1 cellular context compared by ENCODE assay signal in genomic region chr1:151254217-151255213, GRCh38.
TF ChIP-seq lines count a peak whose summit lies in the region.

TSS of gene PSMD4 (plus strand) at chr1:151254734. CDS start at chr1:151254783, 49 bp downstream.

TF ChIP-seq in K562, 482 proteins besides CTCF, POLR2A, EP300 and RAD21 (continued from another document and continues in another):
- TF ChIP-seq GTF2F1 (IDR thresholded peaks at IDR 0.05; ENCODE audit: low read depth, low read length) = no peak
- TF ChIP-seq ETV1 (tag; conservative IDR thresholded peaks at IDR 0.05; ENCODE audit: low read depth) = peak; percentile 58; the same call in 1 of the 2 replicates
- no peak for TF ChIP-seq PTTG1 (tag; IDR thresholded peaks at IDR 0.05; ENCODE audit: low read depth)
- TF ChIP-seq, protein P1, sequence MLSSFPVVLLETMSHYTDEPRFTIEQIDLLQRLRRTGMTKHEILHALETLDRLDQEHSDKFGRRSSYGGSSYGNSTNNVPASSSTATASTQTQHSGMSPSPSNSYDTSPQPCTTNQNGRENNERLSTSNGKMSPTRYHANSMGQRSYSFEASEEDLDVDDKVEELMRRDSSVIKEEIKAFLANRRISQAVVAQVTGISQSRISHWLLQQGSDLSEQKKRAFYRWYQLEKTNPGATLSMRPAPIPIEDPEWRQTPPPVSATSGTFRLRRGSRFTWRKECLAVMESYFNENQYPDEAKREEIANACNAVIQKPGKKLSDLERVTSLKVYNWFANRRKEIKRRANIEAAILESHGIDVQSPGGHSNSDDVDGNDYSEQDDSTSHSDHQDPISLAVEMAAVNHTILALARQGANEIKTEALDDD (IDR thresholded peaks at IDR 0.05) = peak; percentile 24; the same call in 1 of the 2 replicates
- peak; percentile 89; the same call in 1 of the 2 replicates for TF ChIP-seq PHF8 (IDR thresholded peaks at IDR 0.05; ENCODE audit: borderline replicate concordance, low read length)
- peak; percentile 28; the same call in 1 of the 2 replicates for TF ChIP-seq GATAD2A (IDR thresholded peaks at IDR 0.05)
- TF ChIP-seq BRF1 (IDR thresholded peaks at IDR 0.05; ENCODE audit: borderline replicate concordance, extremely low read depth, insufficient read length) = no peak
- TF ChIP-seq NONO (IDR thresholded peaks at IDR 0.05; ENCODE audit: low read depth in 2 of 2, low read length in 1 of 2) = no peak
- no peak; the same call in 1 of the 2 replicates for TF ChIP-seq KHSRP (IDR thresholded peaks at IDR 0.05)
- no peak for TF ChIP-seq U2AF1 (optimal IDR thresholded peaks at IDR 0.05; ENCODE audit: low read depth, low read length)
- peak; percentile 87 for TF ChIP-seq CREM (IDR thresholded peaks at IDR 0.05; ENCODE audit: low read depth)
- peak; percentile 88 for TF ChIP-seq ZFX (CRISPR knock-in tag; IDR thresholded peaks at IDR 0.05)
- peak; percentile 100 for TF ChIP-seq THRAP3 (IDR thresholded peaks at IDR 0.05; ENCODE audit: borderline replicate concordance)
- TF ChIP-seq PHF20 (IDR thresholded peaks at IDR 0.05; ENCODE audit: partially characterized antibody) = peak; percentile 88
- TF ChIP-seq, protein P2, sequence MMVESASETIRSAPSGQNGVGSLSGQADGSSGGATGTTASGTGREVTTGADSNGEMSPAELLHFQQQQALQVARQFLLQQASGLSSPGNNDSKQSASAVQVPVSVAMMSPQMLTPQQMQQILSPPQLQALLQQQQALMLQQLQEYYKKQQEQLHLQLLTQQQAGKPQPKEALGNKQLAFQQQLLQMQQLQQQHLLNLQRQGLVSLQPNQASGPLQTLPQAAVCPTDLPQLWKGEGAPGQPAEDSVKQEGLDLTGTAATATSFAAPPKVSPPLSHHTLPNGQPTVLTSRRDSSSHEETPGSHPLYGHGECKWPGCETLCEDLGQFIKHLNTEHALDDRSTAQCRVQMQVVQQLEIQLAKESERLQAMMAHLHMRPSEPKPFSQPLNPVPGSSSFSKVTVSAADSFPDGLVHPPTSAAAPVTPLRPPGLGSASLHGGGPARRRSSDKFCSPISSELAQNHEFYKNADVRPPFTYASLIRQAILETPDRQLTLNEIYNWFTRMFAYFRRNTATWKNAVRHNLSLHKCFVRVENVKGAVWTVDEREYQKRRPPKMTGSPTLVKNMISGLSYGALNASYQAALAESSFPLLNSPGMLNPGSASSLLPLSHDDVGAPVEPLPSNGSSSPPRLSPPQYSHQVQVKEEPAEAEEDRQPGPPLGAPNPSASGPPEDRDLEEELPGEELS (CRISPR knock-in tag; IDR thresholded peaks at IDR 0.05; ENCODE audit: borderline replicate concordance) = no peak
- peak; percentile 49 for TF ChIP-seq E2F8 (IDR thresholded peaks at IDR 0.05; ENCODE audit: low read depth, partially characterized antibody)
- no peak for TF ChIP-seq SREBF2 (CRISPR knock-in tag; IDR thresholded peaks at IDR 0.05)
- TF ChIP-seq PREB (CRISPR knock-in tag; IDR thresholded peaks at IDR 0.05) = no peak
- TF ChIP-seq HEY1 (CRISPR knock-in tag; IDR thresholded peaks at IDR 0.05; ENCODE audit: borderline replicate concordance) = no peak
- no peak for TF ChIP-seq PPARD (CRISPR knock-in tag; IDR thresholded peaks at IDR 0.05)
- TF ChIP-seq, protein P3, sequence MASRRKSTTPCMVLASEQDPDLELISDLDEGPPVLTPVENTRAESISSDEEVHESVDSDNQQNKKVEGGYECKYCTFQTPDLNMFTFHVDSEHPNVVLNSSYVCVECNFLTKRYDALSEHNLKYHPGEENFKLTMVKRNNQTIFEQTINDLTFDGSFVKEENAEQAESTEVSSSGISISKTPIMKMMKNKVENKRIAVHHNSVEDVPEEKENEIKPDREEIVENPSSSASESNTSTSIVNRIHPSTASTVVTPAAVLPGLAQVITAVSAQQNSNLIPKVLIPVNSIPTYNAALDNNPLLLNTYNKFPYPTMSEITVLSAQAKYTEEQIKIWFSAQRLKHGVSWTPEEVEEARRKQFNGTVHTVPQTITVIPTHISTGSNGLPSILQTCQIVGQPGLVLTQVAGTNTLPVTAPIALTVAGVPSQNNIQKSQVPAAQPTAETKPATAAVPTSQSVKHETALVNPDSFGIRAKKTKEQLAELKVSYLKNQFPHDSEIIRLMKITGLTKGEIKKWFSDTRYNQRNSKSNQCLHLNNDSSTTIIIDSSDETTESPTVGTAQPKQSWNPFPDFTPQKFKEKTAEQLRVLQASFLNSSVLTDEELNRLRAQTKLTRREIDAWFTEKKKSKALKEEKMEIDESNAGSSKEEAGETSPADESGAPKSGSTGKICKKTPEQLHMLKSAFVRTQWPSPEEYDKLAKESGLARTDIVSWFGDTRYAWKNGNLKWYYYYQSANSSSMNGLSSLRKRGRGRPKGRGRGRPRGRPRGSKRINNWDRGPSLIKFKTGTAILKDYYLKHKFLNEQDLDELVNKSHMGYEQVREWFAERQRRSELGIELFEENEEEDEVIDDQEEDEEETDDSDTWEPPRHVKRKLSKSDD (conservative IDR thresholded peaks at IDR 0.05; ENCODE audit: low read length) = no peak
- TF ChIP-seq ZNF699 (CRISPR knock-in tag; IDR thresholded peaks at IDR 0.05; ENCODE audit: insufficient replicate concordance) = no peak
- peak; percentile 15; the same call in 1 of the 2 replicates for TF ChIP-seq FOXM1 (IDR thresholded peaks at IDR 0.05; ENCODE audit: low read depth)
- 0 out of 2 replicates have a peak, but pooled peaks have one; percentile 56 for TF ChIP-seq FOXM1 (CRISPR knock-in tag; IDR thresholded peaks at IDR 0.05; ENCODE audit: low read depth)
- no peak for TF ChIP-seq ILK (tag; IDR thresholded peaks at IDR 0.05; ENCODE audit: borderline replicate concordance, low read depth)
- TF ChIP-seq ADNP (tag; IDR thresholded peaks at IDR 0.05) = 0 out of 2 replicates have a peak, but pooled peaks have one; percentile 48
- TF ChIP-seq SUPT5H (IDR thresholded peaks at IDR 0.05) = peak; percentile 99
- TF ChIP-seq STAT5B (CRISPR knock-in tag; IDR thresholded peaks at IDR 0.05) = no peak
- TF ChIP-seq ZNF12 (CRISPR knock-in tag; IDR thresholded peaks at IDR 0.05) = no peak
- TF ChIP-seq, protein P4, sequence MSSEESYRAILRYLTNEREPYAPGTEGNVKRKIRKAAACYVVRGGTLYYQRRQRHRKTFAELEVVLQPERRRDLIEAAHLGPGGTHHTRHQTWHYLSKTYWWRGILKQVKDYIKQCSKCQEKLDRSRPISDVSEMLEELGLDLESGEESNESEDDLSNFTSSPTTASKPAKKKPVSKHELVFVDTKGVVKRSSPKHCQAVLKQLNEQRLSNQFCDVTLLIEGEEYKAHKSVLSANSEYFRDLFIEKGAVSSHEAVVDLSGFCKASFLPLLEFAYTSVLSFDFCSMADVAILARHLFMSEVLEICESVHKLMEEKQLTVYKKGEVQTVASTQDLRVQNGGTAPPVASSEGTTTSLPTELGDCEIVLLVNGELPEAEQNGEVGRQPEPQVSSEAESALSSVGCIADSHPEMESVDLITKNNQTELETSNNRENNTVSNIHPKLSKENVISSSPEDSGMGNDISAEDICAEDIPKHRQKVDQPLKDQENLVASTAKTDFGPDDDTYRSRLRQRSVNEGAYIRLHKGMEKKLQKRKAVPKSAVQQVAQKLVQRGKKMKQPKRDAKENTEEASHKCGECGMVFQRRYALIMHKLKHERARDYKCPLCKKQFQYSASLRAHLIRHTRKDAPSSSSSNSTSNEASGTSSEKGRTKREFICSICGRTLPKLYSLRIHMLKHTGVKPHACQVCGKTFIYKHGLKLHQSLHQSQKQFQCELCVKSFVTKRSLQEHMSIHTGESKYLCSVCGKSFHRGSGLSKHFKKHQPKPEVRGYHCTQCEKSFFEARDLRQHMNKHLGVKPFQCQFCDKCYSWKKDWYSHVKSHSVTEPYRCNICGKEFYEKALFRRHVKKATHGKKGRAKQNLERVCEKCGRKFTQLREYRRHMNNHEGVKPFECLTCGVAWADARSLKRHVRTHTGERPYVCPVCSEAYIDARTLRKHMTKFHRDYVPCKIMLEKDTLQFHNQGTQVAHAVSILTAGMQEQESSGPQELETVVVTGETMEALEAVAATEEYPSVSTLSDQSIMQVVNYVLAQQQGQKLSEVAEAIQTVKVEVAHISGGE (CRISPR knock-in tag; IDR thresholded peaks at IDR 0.05) = no peak; a peak in 1 of 6 replicates
- peak; percentile 43; the same call in 1 of the 2 replicates for TF ChIP-seq ZNF766 (CRISPR knock-in tag; conservative IDR thresholded peaks at IDR 0.05)
- TF ChIP-seq ARHGAP35 (IDR thresholded peaks at IDR 0.05; ENCODE audit: partially characterized antibody) = no peak
- TF ChIP-seq CLOCK (CRISPR knock-in tag; IDR thresholded peaks at IDR 0.05; ENCODE audit: borderline replicate concordance) = no peak
- TF ChIP-seq ATF1 (CRISPR knock-in tag; IDR thresholded peaks at IDR 0.05) = no peak
- peak; percentile 68 for TF ChIP-seq ATF1 (tag; IDR thresholded peaks at IDR 0.05)
- TF ChIP-seq TEAD2 (tag; IDR thresholded peaks at IDR 0.05) = no peak
- TF ChIP-seq THAP7 (CRISPR knock-in tag; IDR thresholded peaks at IDR 0.05) = no peak
- TF ChIP-seq ZBTB8A (IDR thresholded peaks at IDR 0.05; ENCODE audit: partially characterized antibody) = no peak
- no peak for TF ChIP-seq ERF (CRISPR knock-in tag; IDR thresholded peaks at IDR 0.05)
